ENCODE assay signal across 17 cellular contexts in genomic region chr10:102624094-102624493, GRCh38.
DNase-seq lines count a peak whose midpoint lies in the region; ATAC-seq and TF ChIP-seq lines count a peak whose summit lies in the region.
"Had no signal": no experiment of that assay in that cellular context is flagged by ENCODE, and none has a peak within 500 bp of the region (broad histone marks: within the 10 kb centered on the region; RNA-seq: fewer than 3 reads in every experiment).

No MANE protein-coding gene starts in this region.

- no peaks in the 10 kb centered on the region for H3K36me3 Mint-ChIP-seq in effector memory CD8-positive, alpha-beta T cell (ENCODE audit: insufficient read depth)
- H3K36me3 Mint-ChIP-seq in T-helper 2 cell treated with Interferon-gamma antibody and Interleukin-4, amounts not matched to agents 5 μg/mL and 100 μg/mL, for 36 hours (ENCODE audit: low read depth): no peaks in the 10 kb centered on the region

- H3K4me2 ChIP-seq in parathyroid adenoma (ENCODE audit: low read length): no peak overlapping the region

- no peak overlapping the region for H3K9ac ChIP-seq in parathyroid adenoma

- no peak for DNase-seq in RWPE2 (ENCODE audit: low spot score)
- DNase-seq in effector memory CD8-positive, alpha-beta T cell: no peak
- DNase-seq in effector CD8-positive, alpha-beta T cell (lab: John Stamatoyannopoulos, UW): no peak
- no peak for DNase-seq in T-helper 2 cell treated with Interferon-gamma antibody and Interleukin-4, amounts not matched to agents 5 μg/mL and 100 μg/mL, for 36 hours (ENCODE audit: low spot score)
- DNase-seq: DMS79 treated with DMSO at 0.1 percent for 48 hours, H7, NCI-H1048, NCI-H1436 treated with DMSO at 0.1 percent for 48 hours, NCI-H2081 treated with DMSO at 0.1 percent for 48 hours, NCI-H510A treated with DMSO at 0.1 percent for 48 hours, NCI-H82, SHP77 had no signal

- H2AFZ ChIP-seq in ACC112 (ENCODE audit: low read length, unreplicated experiment) (no peak overlapping the region), parathyroid adenoma (peak overlapping the region; percentile 5)

- no peaks in the 10 kb centered on the region for H3K36me3 ChIP-seq in ACC112 (ENCODE audit: insufficient read depth, low read length)
- H3K36me3 ChIP-seq in RWPE2 (ENCODE audit: low read depth): no peaks in the 10 kb centered on the region
- no peaks in the 10 kb centered on the region for H3K36me3 ChIP-seq in parathyroid adenoma (ENCODE audit: control insufficient read depth, insufficient read depth, low read length)

- H3K4me3 ChIP-seq in ACC112 (ENCODE audit: low read depth, low read length): no peak overlapping the region
- no peak overlapping the region for H3K4me3 ChIP-seq in RWPE2 (ENCODE audit: severe bottlenecking)
- no peak overlapping the region for H3K4me3 ChIP-seq in parathyroid adenoma (ENCODE audit: low read depth, low read length)

- 0 out of 2 replicates have a peak overlapping the region, but pooled peaks have one; percentile 63 for H3K27ac ChIP-seq in ACC112 (ENCODE audit: low read depth, low read length)
- peak overlapping the region; percentile 97 for H3K27ac ChIP-seq in RWPE2 (ENCODE audit: poor library complexity, severe bottlenecking)
- H3K27ac ChIP-seq in parathyroid adenoma: peak overlapping the region; percentile 64

- H3K4me3 Mint-ChIP-seq in effector memory CD8-positive, alpha-beta T cell: no peak overlapping the region
- no peak overlapping the region for H3K4me3 Mint-ChIP-seq in T-helper 2 cell treated with Interferon-gamma antibody and Interleukin-4, amounts not matched to agents 5 μg/mL and 100 μg/mL, for 36 hours

- ATAC-seq in RWPE2 (ENCODE audit: low read depth): no peak
- no peak for ATAC-seq in effector memory CD8-positive, alpha-beta T cell (replicated peaks)
- ATAC-seq in GM21360 (IDR thresholded peaks at IDR 0.05; ENCODE audit: unreplicated experiment): no peak
- ATAC-seq: HepG2, Panc1 had no signal

- H3K79me2 ChIP-seq in ACC112 (ENCODE audit: control insufficient read depth, insufficient read depth, low read length, unreplicated experiment) (no peaks in the 10 kb centered on the region), parathyroid adenoma (no peaks in the 10 kb centered on the region)

- H3K4me1 ChIP-seq in ACC112 (ENCODE audit: control insufficient read depth, insufficient read depth, low read length, unreplicated experiment) (peaks cover 63% of the 10 kb centered on the region), RWPE2 (ENCODE audit: insufficient read depth, poor library complexity, severe bottlenecking) (peaks cover 34% of the 10 kb centered on the region), parathyroid adenoma (peaks cover 95% of the 10 kb centered on the region)

- no peaks in the 10 kb centered on the region for H3K27me3 Mint-ChIP-seq in effector memory CD8-positive, alpha-beta T cell
- no peaks in the 10 kb centered on the region for H3K27me3 Mint-ChIP-seq in T-helper 2 cell treated with Interferon-gamma antibody and Interleukin-4, amounts not matched to agents 5 μg/mL and 100 μg/mL, for 36 hours (ENCODE audit: low read depth)

- H3K27me3 ChIP-seq in ACC112 (ENCODE audit: insufficient read depth, low read length) (no peaks in the 10 kb centered on the region), RWPE2 (ENCODE audit: insufficient read depth, poor library complexity, severe bottlenecking) (no peaks in the 10 kb centered on the region), parathyroid adenoma (ENCODE audit: control insufficient read depth, insufficient read depth, low read length) (no peaks in the 10 kb centered on the region)

- H3K9me3 ChIP-seq in RWPE2 (ENCODE audit: severe bottlenecking) (no peaks in the 10 kb centered on the region), parathyroid adenoma (ENCODE audit: control insufficient read depth, low read length) (no peaks in the 10 kb centered on the region)

- H3K4me1 Mint-ChIP-seq in effector memory CD8-positive, alpha-beta T cell (ENCODE audit: low read depth in 2 of 2): peaks cover 0 to 2% of the 10 kb centered on the region in 2 donors
- H3K4me1 Mint-ChIP-seq in T-helper 2 cell treated with Interferon-gamma antibody and Interleukin-4, amounts not matched to agents 5 μg/mL and 100 μg/mL, for 36 hours (ENCODE audit: low read depth): no peaks in the 10 kb centered on the region

- H3K9me3 Mint-ChIP-seq in effector memory CD8-positive, alpha-beta T cell: no peaks in the 10 kb centered on the region
- no peaks in the 10 kb centered on the region for H3K9me3 Mint-ChIP-seq in T-helper 2 cell treated with Interferon-gamma antibody and Interleukin-4, amounts not matched to agents 5 μg/mL and 100 μg/mL, for 36 hours

- H3K27ac Mint-ChIP-seq in effector memory CD8-positive, alpha-beta T cell: peak overlapping the region; percentile 63 to 64
- no peak overlapping the region for H3K27ac Mint-ChIP-seq in T-helper 2 cell treated with Interferon-gamma antibody and Interleukin-4, amounts not matched to agents 5 μg/mL and 100 μg/mL, for 36 hours

- TF ChIP-seq CTCF in RWPE2 (IDR thresholded peaks at IDR 0.05; ENCODE audit: poor library complexity, severe bottlenecking) (no peak), parathyroid adenoma (IDR thresholded peaks at IDR 0.05) (no peak)
